8 cellular contexts compared by ENCODE assay signal in genomic region chr15:72722071-72722696, GRCh38. TPM values are rescaled to one million over a fixed set of nuclear protein-coding genes. Genes with fewer than 3 reads are reported as not detected.
A peak's percentile ranks its signal among the peaks of the same experiment; 100 is the strongest.
DNase-seq lines count a peak whose midpoint lies in the region; ATAC-seq and TF ChIP-seq lines count a peak whose summit lies in the region.

No MANE protein-coding gene starts in this region.

- no peaks in the 10 kb centered on the region for H3K4me1 Mint-ChIP-seq in activated CD8-positive, alpha-beta T cell treated with anti-CD3 and anti-CD28 coated beads for 36 hours (ENCODE audit: low read depth)
- H3K4me1 Mint-ChIP-seq in effector memory CD8-positive, alpha-beta T cell (ENCODE audit: low read depth in 2 of 2): peaks cover 0 to 2% of the 10 kb centered on the region in 2 donors

- no peak overlapping the region for H3K27ac Mint-ChIP-seq in activated CD8-positive, alpha-beta T cell treated with anti-CD3 and anti-CD28 coated beads for 36 hours
- peak overlapping the region in 1 of 2 donors; percentile 39 for H3K27ac Mint-ChIP-seq in effector memory CD8-positive, alpha-beta T cell

- H3K4me2 ChIP-seq in GM23248 (ENCODE audit: unreplicated experiment): no peak overlapping the region

- no peaks in the 10 kb centered on the region for H3K27me3 ChIP-seq in AG04450 (ENCODE audit: control insufficient read depth, insufficient read depth, low read length)
- H3K27me3 ChIP-seq in GM23248 (replicated peaks; ENCODE audit: insufficient read depth): no peaks in the 10 kb centered on the region

- no peak overlapping the region for H3K4me3 ChIP-seq in AG04450 (ENCODE audit: low read depth, low read length)
- H3K4me3 ChIP-seq in GM23248: no peak overlapping the region
- H3K4me3 ChIP-seq in mucosa of descending colon: no peak overlapping the region

- DNase-seq in AG04450 (ENCODE audit: low read depth, low spot score): peak; percentile 47
- peak; percentile 82 for DNase-seq in GM23248
- peak; percentile 49 for DNase-seq in NCI-H69 (lab: John Stamatoyannopoulos, UW)
- peak; percentile 81 for DNase-seq in activated CD8-positive, alpha-beta T cell treated with anti-CD3 and anti-CD28 coated beads for 36 hours
- DNase-seq in effector memory CD8-positive, alpha-beta T cell: peak; percentile 59 to 65 (median 64)
- DNase-seq in mucosa of descending colon: peak in 2 of 3 donors; percentile 70 to 82
- peak; percentile 40 for DNase-seq in stimulated activated CD8-positive, alpha-beta memory T cell treated with anti-CD3 and anti-CD28 coated beads, Interleukin-4, amount 100 ng/mL, for 24 hours (ENCODE audit: low read depth)
- DNase-seq in DMS79 treated with DMSO at 0.1 percent for 48 hours (lab: John Stamatoyannopoulos, UW): no peak

- H3K9me3 Mint-ChIP-seq in activated CD8-positive, alpha-beta T cell treated with anti-CD3 and anti-CD28 coated beads for 36 hours: no peaks in the 10 kb centered on the region
- no peaks in the 10 kb centered on the region for H3K9me3 Mint-ChIP-seq in effector memory CD8-positive, alpha-beta T cell

- H3K4me3 Mint-ChIP-seq in activated CD8-positive, alpha-beta T cell treated with anti-CD3 and anti-CD28 coated beads for 36 hours: no peak overlapping the region
- H3K4me3 Mint-ChIP-seq in effector memory CD8-positive, alpha-beta T cell: no peak overlapping the region

- peak; percentile 65 for ATAC-seq in activated CD8-positive, alpha-beta T cell treated with anti-CD3 and anti-CD28 coated beads for 36 hours
- ATAC-seq in effector memory CD8-positive, alpha-beta T cell (replicated peaks): no peak
- ATAC-seq in mucosa of descending colon: peak; percentile 80

- H3K9me2 ChIP-seq in GM23248 (ENCODE audit: insufficient read depth): no peaks in the 10 kb centered on the region

- in situ Hi-C loops in GM23248 (cut with MboI): no loop called here

- H3K79me2 ChIP-seq in GM23248 (ENCODE audit: insufficient read depth): no peaks in the 10 kb centered on the region

- H2AFZ ChIP-seq in GM23248: no peak overlapping the region

- no peaks in the 10 kb centered on the region for H3K9me3 ChIP-seq in AG04450 (ENCODE audit: control insufficient read depth, insufficient read depth, low read length)
- H3K9me3 ChIP-seq in GM23248 (ENCODE audit: low read depth): no peaks in the 10 kb centered on the region
- H3K9me3 ChIP-seq in mucosa of descending colon: no peaks in the 10 kb centered on the region

- no peaks in the 10 kb centered on the region for H3K4me1 ChIP-seq in GM23248 (ENCODE audit: insufficient read depth)
- H3K4me1 ChIP-seq in mucosa of descending colon (ENCODE audit: low read depth): no peaks in the 10 kb centered on the region

- no peaks in the 10 kb centered on the region for H4K20me1 ChIP-seq in GM23248 (ENCODE audit: insufficient read depth)

- peaks cover 9% of the 10 kb centered on the region; the same call in 1 of the 2 replicates for H3K36me3 ChIP-seq in GM23248 (ENCODE audit: low read depth)
- H3K36me3 ChIP-seq in mucosa of descending colon (ENCODE audit: low read depth): no peaks in the 10 kb centered on the region

- CTCF ChIA-PET in AG04450 (lab: Charles Lee): interaction anchor here (0.7 to 4.0 kb wide), 34 partner anchors 9 to 558 kb away, joined by 3 to 73 read pairs (median 6); no protein-coding TSS in a partner anchor
- CTCF ChIA-PET in activated CD8-positive, alpha-beta T cell treated with anti-CD3 and anti-CD28 coated beads for 36 hours (lab: Charles Lee): interaction anchor here (0.5 to 4.2 kb wide), 52 partner anchors 9 to 777 kb away, joined by 3 to 69 read pairs (median 4); no protein-coding TSS in a partner anchor

- WGBS in GM23248 (ENCODE audit: low coverage in 1 of 2, low lambda C conversion rate in 2 of 2, missing lambda C conversion rate in 2 of 2), 2 experiments: 33% methylated on average over 3 of the region's 3 CpGs

- no peaks in the 10 kb centered on the region for H3K27me3 Mint-ChIP-seq in activated CD8-positive, alpha-beta T cell treated with anti-CD3 and anti-CD28 coated beads for 36 hours
- H3K27me3 Mint-ChIP-seq in effector memory CD8-positive, alpha-beta T cell: no peaks in the 10 kb centered on the region

- TF ChIP-seq CTCF in AG04450 (IDR thresholded peaks at IDR 0.05; ENCODE audit: low read depth, low read length) (peak; percentile 79), mucosa of descending colon (IDR thresholded peaks at IDR 0.05) (peak; percentile 59)
- peak; percentile 81 for TF ChIP-seq CTCF in activated CD8-positive, alpha-beta T cell treated with anti-CD3 and anti-CD28 coated beads for 36 hours (IDR thresholded peaks at IDR 0.05)

- H3K27ac ChIP-seq in AG04450 (ENCODE audit: low read depth, low read length) (no peak overlapping the region), GM23248 (no peak overlapping the region)

- H3F3A ChIP-seq in GM23248 (ENCODE audit: insufficient read depth): no peaks in the 10 kb centered on the region

- POLR2A ChIA-PET in AG04450 (lab: Yijun Ruan, JAX): no interaction called here
- POLR2A ChIA-PET in activated CD8-positive, alpha-beta T cell treated with anti-CD3 and anti-CD28 coated beads for 36 hours (lab: Charles Lee): interaction anchor here (0.8 to 1.0 kb wide), 2 partner anchors 37 to 171 kb away, joined by 3 to 5 read pairs; partner anchors contain the start of genes BBS4 and HIGD2B

- peaks cover 2% of the 10 kb centered on the region for H3K36me3 Mint-ChIP-seq in activated CD8-positive, alpha-beta T cell treated with anti-CD3 and anti-CD28 coated beads for 36 hours (ENCODE audit: low read depth)
- peaks cover 13% of the 10 kb centered on the region for H3K36me3 Mint-ChIP-seq in effector memory CD8-positive, alpha-beta T cell (ENCODE audit: insufficient read depth)

- H3K9ac ChIP-seq in GM23248: no peak overlapping the region

- intact Hi-C loops in activated CD8-positive, alpha-beta T cell treated with anti-CD3 and anti-CD28 coated beads for 36 hours (cut with micrococcal nuclease): no loop called here
- intact Hi-C loops in mucosa of descending colon (cut with DNase I, micrococcal nuclease): no loop called here

RNA-seq across cellular contexts. Expression of gene BBS4, which starts 36.2 kb away (rescaled TPM):
- polyA plus RNA-seq in AG04450 (2011; rRNA removed) (23.5 and 25.7 TPM in 2 replicates), GM23248 (2016; fragmentation: Nextera tagmentation; extraction: Ambion mirVana) (19.4 and 20.9 TPM in 2 replicates)
- 14.7 and 19.9 TPM in 2 replicates for polyA minus RNA-seq in AG04450 (2011; rRNA and poly(A)+ RNA removed)
- 13.4 and 15.7 TPM in 2 replicates for total RNA-seq in GM23248 (2014; rRNA removed; shearing (Covaris generic))
- total RNA-seq in activated CD8-positive, alpha-beta T cell treated with anti-CD3 and anti-CD28 coated beads for 36 hours: 10 to 100 TPM; 10.8 to 11.4 TPM
- total RNA-seq in mucosa of descending colon: 10 to 100 TPM; 11.7 to 15.0 (median 13.6) TPM

RNA-seq across cellular contexts. Expression of gene HIGD2B, which starts 36.2 kb away (rescaled TPM):
- polyA plus RNA-seq in AG04450 (2011; rRNA removed) (not detected in 2 replicates), GM23248 (2016; fragmentation: Nextera tagmentation; extraction: Ambion mirVana) (not detected in 2 replicates)
- 0.18 TPM in 1 of 2 replicates, not detected in the other for polyA minus RNA-seq in AG04450 (2011; rRNA and poly(A)+ RNA removed)
- total RNA-seq in GM23248 (2014; rRNA removed; shearing (Covaris generic)): not detected in 2 replicates
- under 1 TPM; 0.27 to 0.32 TPM for total RNA-seq in activated CD8-positive, alpha-beta T cell treated with anti-CD3 and anti-CD28 coated beads for 36 hours
- total RNA-seq in mucosa of descending colon: not detected
